9 cellular contexts compared by ENCODE assay signal in genomic region chr5:68286612-68286912, GRCh38.
DNase-seq lines count a peak whose midpoint lies in the region; ATAC-seq, FAIRE-seq and TF ChIP-seq lines count a peak whose summit lies in the region.
"Had no signal": no experiment of that assay in that cellular context is flagged by ENCODE, and none has a peak within 500 bp of the region (broad histone marks: within the 10 kb centered on the region; RNA-seq: fewer than 3 reads in every experiment).

No MANE protein-coding gene starts in this region.

- no peak for FAIRE-seq in RCC 7860 (lab: Jason Lieb, UNC)

- TF ChIP-seq CTCF in SU-DHL-6 (IDR thresholded peaks at IDR 0.05; ENCODE audit: insufficient read depth, low read length, poor library complexity, severe bottlenecking) (no peak), foreskin keratinocyte (conservative IDR thresholded peaks at IDR 0.05) (no peak)

- H3K27me3 Mint-ChIP-seq in activated T-cell treated with anti-CD3 and anti-CD28 coated beads, Interleukin-2, amount 50 U/mL, for 72 hours (ENCODE audit: low read depth) = no peaks in the 10 kb centered on the region

- H3K27ac ChIP-seq in SU-DHL-6 (ENCODE audit: low read depth, low read length) (peak overlapping the region; percentile 59), foreskin keratinocyte (peak overlapping the region; percentile 5)

- ATAC-seq in activated T-cell treated with anti-CD3 and anti-CD28 coated beads, Interleukin-2, amount 50 U/mL, for 72 hours (replicated peaks in 1 of 2) = no peak
- ATAC-seq in foreskin keratinocyte = no peak
- ATAC-seq: GM23338 had no signal

- H3K9ac ChIP-seq in SU-DHL-6 (ENCODE audit: low read length) = no peak overlapping the region

- H3K4me1 Mint-ChIP-seq in activated T-cell treated with anti-CD3 and anti-CD28 coated beads, Interleukin-2, amount 50 U/mL, for 72 hours (ENCODE audit: low read depth) = peaks cover 90% of the 10 kb centered on the region

- no peaks in the 10 kb centered on the region for H3K9me3 Mint-ChIP-seq in activated T-cell treated with anti-CD3 and anti-CD28 coated beads, Interleukin-2, amount 50 U/mL, for 72 hours
- H3K9me3 Mint-ChIP-seq: GM23338 had no signal

- peaks cover 24% of the 10 kb centered on the region for H3F3A ChIP-seq in SU-DHL-6 (ENCODE audit: insufficient read depth)

- H3K27me3 ChIP-seq in SU-DHL-6 (ENCODE audit: low read length) (no peaks in the 10 kb centered on the region), foreskin keratinocyte (no peaks in the 10 kb centered on the region), H7 (ENCODE audit: control insufficient read depth, insufficient read depth, low read length) (no peaks in the 10 kb centered on the region)

- peaks cover 7 to 22% of the 10 kb centered on the region in 2 donors for H3K36me3 Mint-ChIP-seq in activated T-cell treated with anti-CD3 and anti-CD28 coated beads, Interleukin-2, amount 50 U/mL, for 72 hours (ENCODE audit: insufficient read depth in 2 of 2)

- H3K4me2 ChIP-seq in SU-DHL-6 (ENCODE audit: low read depth, low read length, poor library complexity, severe bottlenecking) = peak overlapping the region; percentile 68
- H3K4me2 ChIP-seq: GM23338 had no signal

- H3K9me2 ChIP-seq in SU-DHL-6 (replicated peaks; ENCODE audit: insufficient read depth, low read length) = no peaks in the 10 kb centered on the region

- no peaks in the 10 kb centered on the region for H4K20me1 ChIP-seq in SU-DHL-6 (ENCODE audit: low read depth, low read length)

- H3K4me1 ChIP-seq in foreskin keratinocyte = peaks cover 5% of the 10 kb centered on the region

- 0 out of 2 replicates have a peak, but pooled peaks cover 5% of the 10 kb centered on the region for H3K79me2 ChIP-seq in SU-DHL-6 (ENCODE audit: insufficient read depth, low read length)

- no peak for DNase-seq in activated T-cell treated with anti-CD3 and anti-CD28 coated beads, Interleukin-2, amount 50 U/mL, for 72 hours
- DNase-seq in activated T-cell treated with anti-CD3 and anti-CD28 coated beads, Interleukin-2, amount 50 U/mL, for 1 hour = no peak
- no peak for DNase-seq in foreskin keratinocyte
- peak; percentile 77 for DNase-seq in superior temporal gyrus (ENCODE audit: extremely low spot score)
- no peak for DNase-seq in cerebellar cortex (ENCODE audit: low spot score)
- DNase-seq in H7 = no peak
- no peak for DNase-seq in RCC 7860 (ENCODE audit: low spot score)

- peak overlapping the region; percentile 93 for H3K27ac Mint-ChIP-seq in activated T-cell treated with anti-CD3 and anti-CD28 coated beads, Interleukin-2, amount 50 U/mL, for 72 hours
- H3K27ac Mint-ChIP-seq: GM23338 had no signal

- peak overlapping the region; percentile 16 to 90 for H3K4me3 Mint-ChIP-seq in activated T-cell treated with anti-CD3 and anti-CD28 coated beads, Interleukin-2, amount 50 U/mL, for 72 hours
- H3K4me3 Mint-ChIP-seq: GM23338 had no signal

- H3K9me3 ChIP-seq in SU-DHL-6 (ENCODE audit: insufficient read depth, low read length) = no peaks in the 10 kb centered on the region

- H3K4me3 ChIP-seq in SU-DHL-6 (ENCODE audit: insufficient read depth, low read length, poor library complexity, severe bottlenecking) (no peak overlapping the region), H7 (ENCODE audit: insufficient read depth, low read depth, low read length) (no peak overlapping the region)
- H3K4me3 ChIP-seq: GM23338 had no signal

- H3K36me3 ChIP-seq in SU-DHL-6 (ENCODE audit: low read length) (no peaks in the 10 kb centered on the region), H7 (replicated peaks; ENCODE audit: control insufficient read depth, insufficient read depth, low read length) (peaks cover 2% of the 10 kb centered on the region)

- no peak overlapping the region for H2AFZ ChIP-seq in SU-DHL-6 (ENCODE audit: low read depth, low read length, severe bottlenecking)
- H2AFZ ChIP-seq: GM23338 had no signal
